1 cellular context compared by ENCODE assay signal in the genomic region with DNA sequence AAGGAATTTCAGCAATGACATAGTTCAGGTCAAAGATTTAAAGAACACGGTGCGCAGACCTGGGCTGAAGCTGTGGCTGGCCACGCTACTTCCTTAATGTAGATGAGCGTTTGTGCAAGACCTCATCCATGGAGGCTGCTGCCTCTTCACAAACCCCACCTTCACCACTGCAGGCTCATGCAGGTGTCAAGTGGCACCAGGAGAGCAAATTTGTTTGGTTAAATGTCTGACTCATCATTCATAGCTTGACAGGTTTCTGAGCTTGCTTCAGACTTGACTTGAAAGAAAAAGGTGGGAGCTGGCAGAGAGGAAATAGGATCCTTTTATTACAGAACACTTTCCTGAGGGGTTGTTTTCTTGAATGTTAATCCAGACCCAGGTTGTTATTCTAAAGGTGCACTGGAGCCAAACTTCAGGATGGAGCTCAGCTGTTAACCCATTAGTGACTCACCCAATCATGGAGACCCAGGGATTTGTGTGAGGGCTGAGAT.
TF ChIP-seq lines count a peak whose summit lies in the region.

No MANE protein-coding gene starts in this region.

TF ChIP-seq in K562, 482 proteins besides CTCF, POLR2A, EP300 and RAD21 (continued from another document):
- TF ChIP-seq PBX2 (CRISPR knock-in tag; IDR thresholded peaks at IDR 0.05; ENCODE audit: low read depth) (no peak), PBX2 (tag; conservative IDR thresholded peaks at IDR 0.05; ENCODE audit: low read depth) (0 out of 2 replicates have a peak, but pooled peaks have one; percentile 26), BCLAF1 (IDR thresholded peaks at IDR 0.05; ENCODE audit: borderline replicate concordance in 1 of 2, control insufficient read depth in 1 of 2, low read depth in 2 of 2, low read length in 1 of 2) (no peak), HNRNPL (IDR thresholded peaks at IDR 0.05; ENCODE audit: low read depth, low read length) (no peak), HMG20A (CRISPR knock-in tag; conservative IDR thresholded peaks at IDR 0.05) (no peak), C11orf30 (IDR thresholded peaks at IDR 0.05; ENCODE audit: low read depth) (peak; percentile 34; the same call in 1 of the 2 replicates), NFXL1 (CRISPR knock-in tag; IDR thresholded peaks at IDR 0.05) (no peak), SAFB2 (IDR thresholded peaks at IDR 0.05; ENCODE audit: borderline replicate concordance, low read depth, low read length, severe bottlenecking) (no peak)
